8 cellular contexts compared by ENCODE assay signal in genomic region chr7:103344453-103345149, GRCh38. TPM values are rescaled to one million over a fixed set of nuclear protein-coding genes. Genes with fewer than 3 reads are reported as not detected.
A peak's percentile ranks its signal among the peaks of the same experiment; 100 is the strongest.
DNase-seq lines count a peak whose midpoint lies in the region; ATAC-seq and TF ChIP-seq lines count a peak whose summit lies in the region.

TSS of gene DNAJC2 (minus strand) at chr7:103344767. CDS start at chr7:103344622, 145 bp downstream.

- DNase-seq in Ammon's horn (ENCODE audit: low spot score): peak; percentile 95
- DNase-seq in NCI-H460 (ENCODE audit: extremely low read depth, low read depth): peak; percentile 92
- DNase-seq in activated CD4-positive, alpha-beta T cell treated with anti-CD3 and anti-CD28 coated beads for 24 hours (ENCODE audit: low read depth in 2 of 2): peak; percentile 74 to 77
- peak; percentile 89 for DNase-seq in cerebellum (ENCODE audit: low spot score)
- peak; percentile 81 for DNase-seq in kidney glomerular epithelial cell (lab: John Stamatoyannopoulos, UW)
- peak; percentile 78 to 82 for DNase-seq in stimulated activated CD4-positive, alpha-beta T cell treated with anti-CD3 and anti-CD28 coated beads, Interleukin-15, amount 100 ng/mL, for 48 hours (ENCODE audit: low read depth in 2 of 2)

- TF ChIP-seq POLR2A in GM19099 (IDR thresholded peaks at IDR 0.05; ENCODE audit: extremely low read depth, insufficient read length, low read depth): peak; percentile 91

- peak; percentile 80 for ATAC-seq in HG03432 (IDR thresholded peaks at IDR 0.05; ENCODE audit: unreplicated experiment)

RNA-seq across cellular contexts. Expression of gene DNAJC2, which starts in this region (rescaled TPM):
- total RNA-seq in NCI-H460 (2014; rRNA removed; shearing (Covaris generic)): 29.4 and 39.1 TPM in 2 replicates
- 79.8 and 95.7 TPM in 2 replicates for polyA plus RNA-seq in NCI-H460 (2014; cell fraction: nucleus; rRNA removed)
- total RNA-seq in cerebellum: 15.8 TPM

Comparison
In these comparisons a context has a peak if more than half of its experiments do, and no peak if none do; other contexts are left out.
1. Peak in every context shown above with its lines: DNase-seq and ATAC-seq.